In the genomic region with DNA sequence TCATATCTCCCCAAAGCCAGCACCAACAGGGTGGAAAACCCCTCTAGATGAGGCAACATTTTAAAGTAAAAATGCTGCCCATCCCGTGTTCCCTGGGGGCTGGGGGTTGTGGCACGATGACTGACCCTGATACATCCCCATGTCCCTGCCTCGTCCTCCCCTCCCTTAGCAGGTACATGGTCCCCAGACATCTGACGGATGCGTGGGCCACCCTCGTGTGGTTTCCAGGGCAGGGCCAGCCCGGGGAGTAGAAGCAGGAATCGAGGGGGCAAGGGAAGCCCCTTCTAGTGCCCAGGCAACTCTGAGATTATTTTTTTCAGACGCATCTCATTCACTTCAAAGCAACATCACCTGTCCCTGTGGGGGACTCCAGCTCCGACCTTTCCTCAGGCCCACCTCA, we compare ENCODE assay signal across 26 cellular contexts. TPM values are rescaled to one million over a fixed set of nuclear protein-coding genes. Genes with fewer than 3 reads are reported as not detected.
"Had no signal": no experiment of that assay in that cellular context is flagged by ENCODE, and none has a peak within 500 bp of the region (broad histone marks: within the 10 kb centered on the region; RNA-seq: fewer than 3 reads in every experiment).

No MANE protein-coding gene starts in this region.

- H3K27me3 Mint-ChIP-seq: T-helper 17 cell had no signal

- H3K36me3 ChIP-seq: MG63 had no signal

- H3K4me2 ChIP-seq: KMS-11 had no signal

- DNase-seq: activated B cell treated with CpG ODN at 0.5 μM for 24 hours; activated CD4-positive, alpha-beta memory T cell treated with anti-CD3 and anti-CD28 coated beads for 36 hours; activated CD4-positive, alpha-beta T cell treated with anti-CD3 and anti-CD28 coated beads, Interleukin-2, amount 10 ng/mL, durations not matched to agents 7 days and 5 days; activated CD8-positive, alpha-beta memory T cell treated with anti-CD3 and anti-CD28 coated beads for 24 hours; activated gamma-delta T cell; activated naive CD4-positive, alpha-beta T cell treated with anti-CD3 and anti-CD28 coated beads for 36 hours; activated T-cell treated with anti-CD3 and anti-CD28 coated beads, Interleukin-2, amount 50 U/mL, for 4 hours; amygdala; MG63; MV-4-11; NCI-H1092 treated with DMSO at 0.1 percent for 48 hours; NCI-H1417 treated with DMSO at 0.1 percent for 48 hours; NCI-H1694; NCI-H2029; NCI-H2107; NCI-H226; NCI-H510A treated with DMSO at 0.1 percent for 48 hours; NCI-H69; PC-3; SHP77 treated with DMSO at 0.1 percent for 48 hours; T-helper 17 cell; T-helper 9 cell had no signal

- H3K4me3 ChIP-seq: MG63 had no signal

- H3K9me3 Mint-ChIP-seq: activated B cell treated with CpG ODN at 0.5 μM for 24 hours; activated CD4-positive, alpha-beta memory T cell treated with anti-CD3 and anti-CD28 coated beads for 36 hours; activated CD4-positive, alpha-beta T cell treated with anti-CD3 and anti-CD28 coated beads, Interleukin-2, amount 10 ng/mL, durations not matched to agents 7 days and 5 days; activated naive CD4-positive, alpha-beta T cell treated with anti-CD3 and anti-CD28 coated beads for 36 hours; activated T-cell treated with anti-CD3 and anti-CD28 coated beads, Interleukin-2, amount 50 U/mL, for 4 hours had no signal

- ATAC-seq: activated T-cell treated with anti-CD3 and anti-CD28 coated beads, Interleukin-2, amount 50 U/mL, for 4 hours; PC-3; T-helper 17 cell had no signal

- H3K9me3 ChIP-seq: MG63 had no signal

- H3K36me3 Mint-ChIP-seq: activated CD4-positive, alpha-beta memory T cell treated with anti-CD3 and anti-CD28 coated beads for 36 hours; activated naive CD8-positive, alpha-beta T cell; brain had no signal

- H3K9ac ChIP-seq: KMS-11 had no signal

- H3K4me3 Mint-ChIP-seq: activated B cell treated with CpG ODN at 0.5 μM for 24 hours; activated CD4-positive, alpha-beta memory T cell treated with anti-CD3 and anti-CD28 coated beads for 36 hours; activated CD4-positive, alpha-beta T cell treated with anti-CD3 and anti-CD28 coated beads, Interleukin-2, amount 10 ng/mL, durations not matched to agents 7 days and 5 days; activated naive CD4-positive, alpha-beta T cell treated with anti-CD3 and anti-CD28 coated beads for 36 hours; activated naive CD8-positive, alpha-beta T cell; activated T-cell treated with anti-CD3 and anti-CD28 coated beads, Interleukin-2, amount 50 U/mL, for 4 hours; T-helper 17 cell had no signal

- H3K27ac Mint-ChIP-seq: activated B cell treated with CpG ODN at 0.5 μM for 24 hours; activated CD4-positive, alpha-beta memory T cell treated with anti-CD3 and anti-CD28 coated beads for 36 hours; activated CD4-positive, alpha-beta T cell treated with anti-CD3 and anti-CD28 coated beads, Interleukin-2, amount 10 ng/mL, durations not matched to agents 7 days and 5 days; activated naive CD4-positive, alpha-beta T cell treated with anti-CD3 and anti-CD28 coated beads for 36 hours; activated naive CD8-positive, alpha-beta T cell; T-helper 17 cell had no signal

- H3K27ac ChIP-seq: KMS-11 had no signal

RNA-seq across cellular contexts. Expression of gene TMEM130, which starts 3.5 kb away (rescaled TPM):
- total RNA-seq: activated CD4-positive, alpha-beta memory T cell treated with anti-CD3 and anti-CD28 coated beads for 36 hours; activated CD4-positive, alpha-beta T cell treated with anti-CD3 and anti-CD28 coated beads, Interleukin-2, amount 10 ng/mL, durations not matched to agents 7 days and 5 days; activated T-cell treated with anti-CD3 and anti-CD28 coated beads, Interleukin-2, amount 50 U/mL, for 4 hours; PC-3; SK-MEL-5 had no signal
